14 cellular contexts compared by ENCODE assay signal in the genomic region with DNA sequence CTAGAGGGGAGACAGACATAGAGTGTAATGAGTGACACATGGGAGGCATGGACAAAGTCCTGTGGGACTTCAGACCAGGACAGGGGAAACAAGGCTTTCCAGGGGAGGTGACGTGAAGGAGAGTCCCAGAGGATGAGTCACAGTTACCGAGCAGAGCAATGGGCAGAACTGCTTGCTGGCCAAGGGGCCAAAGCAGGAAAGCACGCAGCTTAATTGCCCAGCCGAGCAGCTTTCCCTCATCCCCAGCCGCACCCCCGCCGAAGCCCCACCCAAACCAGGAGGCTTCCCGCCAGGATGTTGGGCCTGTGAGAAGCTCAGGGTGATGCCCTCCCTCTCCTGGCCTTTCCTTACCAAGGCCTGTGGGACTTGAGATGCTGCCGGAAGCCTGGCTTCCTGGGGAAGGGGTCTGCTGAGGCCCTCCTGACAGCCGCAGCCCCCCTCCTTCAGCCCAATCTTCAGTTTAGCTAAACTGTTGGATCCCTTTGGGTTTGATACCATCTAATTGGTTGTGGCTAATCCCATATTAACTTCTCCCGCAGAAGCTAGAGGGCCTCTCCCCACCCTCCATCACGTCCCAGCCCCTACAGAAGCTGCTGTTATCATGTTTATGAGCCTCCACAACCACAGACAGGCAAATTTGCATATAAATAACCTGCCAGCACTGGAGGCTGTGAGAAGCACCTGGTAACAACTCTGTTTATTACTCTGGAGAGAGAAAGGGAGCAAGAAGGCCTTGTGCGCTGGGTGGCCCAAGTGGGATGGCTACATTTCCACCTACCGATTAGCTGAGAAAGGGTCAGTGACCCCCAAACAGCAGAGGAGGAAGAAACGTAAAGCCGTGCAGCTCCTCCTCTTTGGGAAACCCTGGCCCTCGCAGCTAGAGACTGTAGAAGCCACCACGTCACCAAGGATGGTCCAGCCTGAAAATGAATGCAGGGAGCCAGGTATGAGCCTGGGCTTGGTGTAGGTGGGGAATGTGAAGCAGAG.
A peak's percentile ranks its signal among the peaks of the same experiment; 100 is the strongest.
DNase-seq lines count a peak whose midpoint lies in the region; ATAC-seq, FAIRE-seq and TF ChIP-seq lines count a peak whose summit lies in the region.
"Had no signal": no experiment of that assay in that cellular context is flagged by ENCODE, and none has a peak within 500 bp of the region (broad histone marks: within the 10 kb centered on the region; RNA-seq: fewer than 3 reads in every experiment).

No MANE protein-coding gene starts in this region.

- H3K4me1 ChIP-seq in neural progenitor cell: peaks cover 64% of the 10 kb centered on the region

- no peak overlapping the region for H3K4me3 ChIP-seq in epithelial cell of esophagus (ENCODE audit: low read length)
- no peak overlapping the region for H3K4me3 ChIP-seq in neural progenitor cell
- H3K4me3 ChIP-seq: ovary had no signal

- ATAC-seq in GM21367 (IDR thresholded peaks at IDR 0.05; ENCODE audit: unreplicated experiment): no peak
- ATAC-seq in activated T-cell treated with anti-CD3 and anti-CD28 coated beads, Interleukin-2, amount 50 U/mL, for 72 hours (replicated peaks in 1 of 2): no peak
- ATAC-seq in HG02970 (IDR thresholded peaks at IDR 0.05; ENCODE audit: low FRiP score, unreplicated experiment): no peak
- ATAC-seq: activated CD8-positive, alpha-beta T cell treated with anti-CD3 and anti-CD28 coated beads for 36 hours had no signal

- H3K27ac Mint-ChIP-seq in neural progenitor cell: peak overlapping the region; percentile 65
- no peak overlapping the region for H3K27ac Mint-ChIP-seq in activated T-cell treated with anti-CD3 and anti-CD28 coated beads, Interleukin-2, amount 50 U/mL, for 72 hours
- H3K27ac Mint-ChIP-seq: activated CD8-positive, alpha-beta T cell treated with anti-CD3 and anti-CD28 coated beads for 36 hours had no signal

- no peaks in the 10 kb centered on the region for H3K9me3 ChIP-seq in neural progenitor cell (ENCODE audit: low read depth)
- H3K9me3 ChIP-seq: ovary had no signal

- H3K9me3 Mint-ChIP-seq in neural progenitor cell: peaks cover 5% of the 10 kb centered on the region
- H3K9me3 Mint-ChIP-seq in activated T-cell treated with anti-CD3 and anti-CD28 coated beads, Interleukin-2, amount 50 U/mL, for 72 hours: no peaks in the 10 kb centered on the region
- H3K9me3 Mint-ChIP-seq: activated CD8-positive, alpha-beta T cell treated with anti-CD3 and anti-CD28 coated beads for 36 hours had no signal

- no peaks in the 10 kb centered on the region for H3K27me3 ChIP-seq in neural progenitor cell
- H3K27me3 ChIP-seq: ovary had no signal

- H3K79me2 ChIP-seq in neural progenitor cell (ENCODE audit: low read depth): no peaks in the 10 kb centered on the region

- H3F3A ChIP-seq in neural progenitor cell (ENCODE audit: low read depth): peaks cover 52% of the 10 kb centered on the region

- H3K27ac ChIP-seq in neural progenitor cell: no peak overlapping the region
- H3K27ac ChIP-seq: ovary had no signal

- DNase-seq in H54 (ENCODE audit: insufficient read length, low spot score): peak; percentile 18
- DNase-seq in NCI-H526 (lab: John Stamatoyannopoulos, UW): peak; percentile 99 to 100
- DNase-seq in epithelial cell of esophagus (ENCODE audit: low read depth): peak; percentile 68
- peak; percentile 50 for DNase-seq in neural progenitor cell (ENCODE audit: low spot score)
- DNase-seq in activated T-cell treated with anti-CD3 and anti-CD28 coated beads, Interleukin-2, amount 50 U/mL, for 72 hours: no peak
- no peak for DNase-seq in NCI-H510A treated with DMSO at 0.1 percent for 48 hours (lab: John Stamatoyannopoulos, UW)
- DNase-seq: activated CD8-positive, alpha-beta T cell treated with anti-CD3 and anti-CD28 coated beads for 36 hours; IMR-90; NCI-H446 treated with DMSO at 0.1 percent for 48 hours; ovary; stimulated activated CD4-positive, alpha-beta T cell treated with anti-CD3 and anti-CD28 coated beads, Interleukin-4, amount 100 ng/mL, for 1 hour; SW 1271 had no signal

- peaks cover 13% of the 10 kb centered on the region for H3K27me3 Mint-ChIP-seq in neural progenitor cell (ENCODE audit: insufficient read depth, low read depth)
- no peaks in the 10 kb centered on the region for H3K27me3 Mint-ChIP-seq in activated T-cell treated with anti-CD3 and anti-CD28 coated beads, Interleukin-2, amount 50 U/mL, for 72 hours (ENCODE audit: low read depth)

- TF ChIP-seq POLR2A in H54 (IDR thresholded peaks at IDR 0.05; ENCODE audit: low read depth, low read length): no peak

- no peak overlapping the region for H3K4me3 Mint-ChIP-seq in neural progenitor cell
- no peak overlapping the region for H3K4me3 Mint-ChIP-seq in activated T-cell treated with anti-CD3 and anti-CD28 coated beads, Interleukin-2, amount 50 U/mL, for 72 hours
- H3K4me3 Mint-ChIP-seq: activated CD8-positive, alpha-beta T cell treated with anti-CD3 and anti-CD28 coated beads for 36 hours had no signal

- H3K4me2 ChIP-seq in neural progenitor cell: peak overlapping the region; percentile 49

- no peak overlapping the region for H3K9ac ChIP-seq in neural progenitor cell

- H3K36me3 Mint-ChIP-seq in neural progenitor cell: peaks cover 3% of the 10 kb centered on the region
- H3K36me3 Mint-ChIP-seq in activated T-cell treated with anti-CD3 and anti-CD28 coated beads, Interleukin-2, amount 50 U/mL, for 72 hours (ENCODE audit: insufficient read depth in 2 of 2): no peaks in the 10 kb centered on the region

- H2AFZ ChIP-seq in neural progenitor cell (replicated peaks): peak overlapping the region; percentile 54

- no peak for FAIRE-seq in H54 (lab: Jason Lieb, UNC)

- no peaks in the 10 kb centered on the region for H4K20me1 ChIP-seq in neural progenitor cell (ENCODE audit: low read depth)

- peaks cover 50% of the 10 kb centered on the region for H3K4me1 Mint-ChIP-seq in neural progenitor cell
- H3K4me1 Mint-ChIP-seq in activated T-cell treated with anti-CD3 and anti-CD28 coated beads, Interleukin-2, amount 50 U/mL, for 72 hours (ENCODE audit: low read depth): no peaks in the 10 kb centered on the region

- no peaks in the 10 kb centered on the region for H3K36me3 ChIP-seq in neural progenitor cell
- H3K36me3 ChIP-seq: ovary had no signal

- TF ChIP-seq CTCF in epithelial cell of esophagus (IDR thresholded peaks at IDR 0.05; ENCODE audit: insufficient read depth, low read depth, low read length, missing control alignments) (no peak), neural progenitor cell (IDR thresholded peaks at IDR 0.05) (no peak)

Comparison
In these comparisons a context has a peak if more than half of its experiments do, and no peak if none do; other contexts are left out.
1. DNase-seq: peak in H54 (single experiment), NCI-H526 (2 of 2), epithelial cell of esophagus (single experiment) and neural progenitor cell (single experiment); none in activated T-cell treated with anti-CD3 and anti-CD28 coated beads, Interleukin-2, amount 50 U/mL, for 72 hours (0 of 2) and NCI-H510A treated with DMSO at 0.1 percent for 48 hours (single experiment).